In genomic region chr1:71228236-71228635, GRCh38 we compare ENCODE assay signal across 15 cellular contexts.
A peak's percentile ranks its signal among the peaks of the same experiment; 100 is the strongest.
DNase-seq lines count a peak whose midpoint lies in the region; ATAC-seq and TF ChIP-seq lines count a peak whose summit lies in the region.
"Had no signal": no experiment of that assay in that cellular context is flagged by ENCODE, and none has a peak within 500 bp of the region (broad histone marks: within the 10 kb centered on the region; RNA-seq: fewer than 3 reads in every experiment).

No MANE protein-coding gene starts in this region.

- WGBS in suprapubic skin, result 70% methylated on average over 4 of the region's 4 CpGs
- no CpG with 5 or more reads among the region's 4 CpGs for WGBS in trophoblast cell (ENCODE audit: extremely low coverage, insufficient coverage, insufficient read length)

- H3K36me3 ChIP-seq in GM23338 (ENCODE audit: insufficient read depth), result no peaks in the 10 kb centered on the region
- H3K36me3 ChIP-seq in neural cell (ENCODE audit: insufficient read depth, low read length), result no peaks in the 10 kb centered on the region
- H3K36me3 ChIP-seq in suprapubic skin, result no peaks in the 10 kb centered on the region
- no peaks in the 10 kb centered on the region for H3K36me3 ChIP-seq in trophoblast cell (ENCODE audit: control insufficient read depth in 1 of 2, insufficient read depth in 2 of 2, low read length in 2 of 2)

- no peak overlapping the region for H3K4me3 ChIP-seq in GM23338
- H3K4me3 ChIP-seq in neural cell (ENCODE audit: low read length), result peak overlapping the region; percentile 48
- H3K4me3 ChIP-seq in suprapubic skin, result no peak overlapping the region
- no peak overlapping the region for H3K4me3 ChIP-seq in trophoblast cell (ENCODE audit: low read depth, low read length)
- H3K4me3 ChIP-seq: SK-N-MC had no signal

- no peaks in the 10 kb centered on the region; the same call in 2 of the 3 replicates for H3K9me3 Mint-ChIP-seq in GM23338

- ATAC-seq in GM23338 (no peak), HG02798 (IDR thresholded peaks at IDR 0.05; ENCODE audit: poor library complexity, unreplicated experiment) (no peak)
- ATAC-seq: Panc1 had no signal

- no peak for TF ChIP-seq CTCF in GM23338 (conservative IDR thresholded peaks at IDR 0.05; ENCODE audit: low read depth in 2 of 2)
- TF ChIP-seq CTCF in neural cell (IDR thresholded peaks at IDR 0.05; ENCODE audit: poor library complexity, severe bottlenecking), result no peak
- no peak for TF ChIP-seq CTCF in suprapubic skin (IDR thresholded peaks at IDR 0.05)

- no peak overlapping the region for H2BK120ac ChIP-seq in trophoblast cell (ENCODE audit: insufficient read depth, low read length, poor library complexity)

- H3F3A ChIP-seq in GM23338 (replicated peaks; ENCODE audit: low read depth) (no peaks in the 10 kb centered on the region), neural cell (ENCODE audit: insufficient read depth, low read length, poor library complexity, severe bottlenecking) (no peaks in the 10 kb centered on the region)

- 0 out of 2 replicates have a peak overlapping the region, but pooled peaks have one; percentile 90 for H3K27ac Mint-ChIP-seq in GM23338

- DNase-seq in DMS 273 (lab: John Stamatoyannopoulos, UW; ENCODE audit: unreplicated experiment), result peak; percentile 64
- DNase-seq in GM23338 (ENCODE audit: low spot score), result no peak
- DNase-seq in fibroblast of gingiva (ENCODE audit: low read depth), result peak; percentile 33
- no peak for DNase-seq in suprapubic skin (ENCODE audit: low spot score in 2 of 2)
- DNase-seq in trophoblast cell, result no peak
- DNase-seq: Calu3, H7, NCI-H1048, NCI-H2029 treated with DMSO at 0.1 percent for 48 hours, SHP77 treated with DMSO at 0.1 percent for 48 hours had no signal

- H3K9ac ChIP-seq in neural cell (ENCODE audit: low read length), result no peak overlapping the region
- no peak overlapping the region for H3K9ac ChIP-seq in trophoblast cell (ENCODE audit: low read length)

- H4K20me1 ChIP-seq in GM23338 (replicated peaks; ENCODE audit: insufficient read depth), result no peaks in the 10 kb centered on the region
- no peaks in the 10 kb centered on the region for H4K20me1 ChIP-seq in neural cell (ENCODE audit: insufficient read depth)

- TF ChIP-seq RAD21 in neural cell (conservative IDR thresholded peaks at IDR 0.05), result no peak

- no peak overlapping the region for H3K4me3 Mint-ChIP-seq in GM23338

- H3K27me3 Mint-ChIP-seq in GM23338 (ENCODE audit: insufficient read depth, low read depth, poor library complexity), result peaks cover 4% of the 10 kb centered on the region

- H2BK5ac ChIP-seq in trophoblast cell (ENCODE audit: low read depth, low read length, poor library complexity), result no peak overlapping the region

- H2BK12ac ChIP-seq in trophoblast cell (ENCODE audit: low read length), result no peak overlapping the region

- H3K4me1 ChIP-seq in GM23338 (ENCODE audit: insufficient read depth) (peaks cover 21% of the 10 kb centered on the region; the same call in 1 of the 2 replicates), suprapubic skin (no peaks in the 10 kb centered on the region), trophoblast cell (ENCODE audit: control insufficient read depth in 1 of 2, insufficient read depth in 2 of 2, low read length in 2 of 2) (no peaks in the 10 kb centered on the region)

- H2AFZ ChIP-seq in GM23338 (0 out of 2 replicates have a peak overlapping the region, but pooled peaks have one; percentile 30), neural cell (ENCODE audit: low read depth, low read length) (no peak overlapping the region), trophoblast cell (ENCODE audit: insufficient read depth, low read length, poor library complexity) (no peak overlapping the region)

- H3K36me3 Mint-ChIP-seq in GM23338 (ENCODE audit: low read depth), result no peaks in the 10 kb centered on the region

- H3K9me3 ChIP-seq in neural cell (ENCODE audit: low read length), result no peaks in the 10 kb centered on the region
- H3K9me3 ChIP-seq in suprapubic skin, result no peaks in the 10 kb centered on the region
- no peaks in the 10 kb centered on the region for H3K9me3 ChIP-seq in trophoblast cell (ENCODE audit: insufficient read depth, low read depth, low read length)

- no peak overlapping the region for H3K4ac ChIP-seq in trophoblast cell (ENCODE audit: low read depth, low read length)

- H4K91ac ChIP-seq in trophoblast cell (ENCODE audit: low read depth, low read length), result no peak overlapping the region

- H3K27ac ChIP-seq in GM23338 (ENCODE audit: low read depth) (no peak overlapping the region), neural cell (ENCODE audit: low read length) (peak overlapping the region; percentile 19), suprapubic skin (no peak overlapping the region), trophoblast cell (ENCODE audit: low read depth, low read length) (no peak overlapping the region)
- H3K27ac ChIP-seq: RWPE1, SK-N-MC had no signal

- H3K27me3 ChIP-seq in GM23338 (ENCODE audit: insufficient read depth), result no peaks in the 10 kb centered on the region
- H3K27me3 ChIP-seq in neural cell (ENCODE audit: insufficient read depth, low read depth, low read length), result no peaks in the 10 kb centered on the region
- H3K27me3 ChIP-seq in suprapubic skin, result no peaks in the 10 kb centered on the region
- no peaks in the 10 kb centered on the region for H3K27me3 ChIP-seq in trophoblast cell (ENCODE audit: insufficient read depth, low read length)

- no peak overlapping the region for H2AK5ac ChIP-seq in trophoblast cell (ENCODE audit: low read length)

- H3K4me1 Mint-ChIP-seq in GM23338, result peaks cover 51% of the 10 kb centered on the region

- H3K79me2 ChIP-seq in GM23338 (replicated peaks; ENCODE audit: insufficient read depth) (no peaks in the 10 kb centered on the region), neural cell (replicated peaks; ENCODE audit: insufficient read depth, low read length) (no peaks in the 10 kb centered on the region), trophoblast cell (ENCODE audit: control insufficient read depth, insufficient read depth, low read length, poor library complexity) (no peaks in the 10 kb centered on the region)

- H4K8ac ChIP-seq in trophoblast cell (ENCODE audit: low read depth, low read length), result no peak overlapping the region

- H3K14ac ChIP-seq in trophoblast cell (ENCODE audit: low read length), result no peak overlapping the region

- H4K12ac ChIP-seq in trophoblast cell (ENCODE audit: low read depth, low read length), result no peak overlapping the region

- TF ChIP-seq EP300 in neural cell (conservative IDR thresholded peaks at IDR 0.05; ENCODE audit: poor library complexity, severe bottlenecking), result no peak
- no peak for TF ChIP-seq EP300 in suprapubic skin (IDR thresholded peaks at IDR 0.05)

- H3K9me2 ChIP-seq in GM23338 (ENCODE audit: insufficient read depth) (no peaks in the 10 kb centered on the region), neural cell (ENCODE audit: insufficient read depth, low read length) (no peaks in the 10 kb centered on the region)

- no peak overlapping the region for H3K23ac ChIP-seq in trophoblast cell (ENCODE audit: low read length)

- H3K4me2 ChIP-seq in GM23338 (peak overlapping the region; percentile 56; the same call in 1 of the 2 replicates), neural cell (ENCODE audit: low read length) (no peak overlapping the region), trophoblast cell (ENCODE audit: low read length) (no peak overlapping the region)

- H3K18ac ChIP-seq in trophoblast cell (ENCODE audit: low read length), result no peak overlapping the region

- no peak for TF ChIP-seq POLR2A in suprapubic skin (IDR thresholded peaks at IDR 0.05)

- H3K79me1 ChIP-seq in trophoblast cell (ENCODE audit: low read length), result no peaks in the 10 kb centered on the region

TF ChIP-seq in GM23338, 12 proteins besides CTCF, POLR2A, EP300 and RAD21 (continues in another document):
- TF ChIP-seq NANOG (IDR thresholded peaks at IDR 0.05; ENCODE audit: borderline replicate concordance) (no peak), EZH2 (IDR thresholded peaks at IDR 0.05; ENCODE audit: low read depth, unreplicated experiment) (no peak), ZNF114 (CRISPR knock-in tag; IDR thresholded peaks at IDR 0.05) (no peak)

TF ChIP-seq in neural cell, 6 proteins besides CTCF, POLR2A, EP300 and RAD21:
- TF ChIP-seq EZH2 (IDR thresholded peaks at IDR 0.05; ENCODE audit: borderline replicate concordance, insufficient read depth, low read length, poor library complexity, severe bottlenecking) (no peak), POLR2AphosphoS5 (IDR thresholded peaks at IDR 0.05) (no peak), TAF1 (IDR thresholded peaks at IDR 0.05; ENCODE audit: low read depth) (no peak), SMC3 (conservative IDR thresholded peaks at IDR 0.05; ENCODE audit: poor library complexity) (no peak), MXI1 (conservative IDR thresholded peaks at IDR 0.05; ENCODE audit: poor library complexity, severe bottlenecking) (no peak)
- TF ChIP-seq, protein P1, sequence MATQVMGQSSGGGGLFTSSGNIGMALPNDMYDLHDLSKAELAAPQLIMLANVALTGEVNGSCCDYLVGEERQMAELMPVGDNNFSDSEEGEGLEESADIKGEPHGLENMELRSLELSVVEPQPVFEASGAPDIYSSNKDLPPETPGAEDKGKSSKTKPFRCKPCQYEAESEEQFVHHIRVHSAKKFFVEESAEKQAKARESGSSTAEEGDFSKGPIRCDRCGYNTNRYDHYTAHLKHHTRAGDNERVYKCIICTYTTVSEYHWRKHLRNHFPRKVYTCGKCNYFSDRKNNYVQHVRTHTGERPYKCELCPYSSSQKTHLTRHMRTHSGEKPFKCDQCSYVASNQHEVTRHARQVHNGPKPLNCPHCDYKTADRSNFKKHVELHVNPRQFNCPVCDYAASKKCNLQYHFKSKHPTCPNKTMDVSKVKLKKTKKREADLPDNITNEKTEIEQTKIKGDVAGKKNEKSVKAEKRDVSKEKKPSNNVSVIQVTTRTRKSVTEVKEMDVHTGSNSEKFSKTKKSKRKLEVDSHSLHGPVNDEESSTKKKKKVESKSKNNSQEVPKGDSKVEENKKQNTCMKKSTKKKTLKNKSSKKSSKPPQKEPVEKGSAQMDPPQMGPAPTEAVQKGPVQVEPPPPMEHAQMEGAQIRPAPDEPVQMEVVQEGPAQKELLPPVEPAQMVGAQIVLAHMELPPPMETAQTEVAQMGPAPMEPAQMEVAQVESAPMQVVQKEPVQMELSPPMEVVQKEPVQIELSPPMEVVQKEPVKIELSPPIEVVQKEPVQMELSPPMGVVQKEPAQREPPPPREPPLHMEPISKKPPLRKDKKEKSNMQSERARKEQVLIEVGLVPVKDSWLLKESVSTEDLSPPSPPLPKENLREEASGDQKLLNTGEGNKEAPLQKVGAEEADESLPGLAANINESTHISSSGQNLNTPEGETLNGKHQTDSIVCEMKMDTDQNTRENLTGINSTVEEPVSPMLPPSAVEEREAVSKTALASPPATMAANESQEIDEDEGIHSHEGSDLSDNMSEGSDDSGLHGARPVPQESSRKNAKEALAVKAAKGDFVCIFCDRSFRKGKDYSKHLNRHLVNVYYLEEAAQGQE (IDR thresholded peaks at IDR 0.05; ENCODE audit: borderline replicate concordance), result no peak

Comparison
In these comparisons a context has a peak if more than half of its experiments do, and no peak if none do; other contexts are left out.
1. DNase-seq: peak in DMS 273 (single experiment) and fibroblast of gingiva (single experiment); none in GM23338 (single experiment), suprapubic skin (0 of 2) and trophoblast cell (0 of 2).